In genomic region chr2:207330912-207331311, GRCh38 we compare ENCODE assay signal across 9 cellular contexts.
A peak's percentile ranks its signal among the peaks of the same experiment; 100 is the strongest.
DNase-seq lines count a peak whose midpoint lies in the region; ATAC-seq, FAIRE-seq and TF ChIP-seq lines count a peak whose summit lies in the region.
"Had no signal": no experiment of that assay in that cellular context is flagged by ENCODE, and none has a peak within 500 bp of the region (broad histone marks: within the 10 kb centered on the region; RNA-seq: fewer than 3 reads in every experiment).

No MANE protein-coding gene starts in this region.

- H4K20me1 ChIP-seq in SK-N-SH (ENCODE audit: insufficient read depth) = no peaks in the 10 kb centered on the region

- no peaks in the 10 kb centered on the region for H3K27me3 ChIP-seq in SK-N-SH (ENCODE audit: insufficient read depth)
- H3K27me3 ChIP-seq: heart right ventricle had no signal

- peak overlapping the region; percentile 65 for H3K9ac ChIP-seq in SK-N-SH

- ATAC-seq in A549 = peak; percentile 68 to 81
- ATAC-seq in GM18861 (IDR thresholded peaks at IDR 0.05; ENCODE audit: unreplicated experiment) = peak; percentile 64
- ATAC-seq in HG03025 (IDR thresholded peaks at IDR 0.05; ENCODE audit: low FRiP score, unreplicated experiment) = peak; percentile 47
- ATAC-seq in GM19324 (IDR thresholded peaks at IDR 0.05; ENCODE audit: low FRiP score, unreplicated experiment) = no peak

- H3K36me3 ChIP-seq in SK-N-SH (replicated peaks in 1 of 2; ENCODE audit: control insufficient read depth in 1 of 2, insufficient read depth in 2 of 2, low read length in 1 of 2) = no peaks in the 10 kb centered on the region
- H3K36me3 ChIP-seq: heart right ventricle had no signal

- TF ChIP-seq RAD21 in A549 (conservative IDR thresholded peaks at IDR 0.05 in 1 of 2, IDR thresholded peaks at IDR 0.05 in 1 of 2) = peak in 1 of 2 experiments; percentile 49; a peak in 2 of 5 replicates
- peak; percentile 12; the same call in 1 of the 2 replicates for TF ChIP-seq RAD21 in SK-N-SH (IDR thresholded peaks at IDR 0.05; ENCODE audit: low read length)

- WGBS in A549 (ENCODE audit: missing lambda C conversion rate) = 31% methylated on average over 7 of the region's 7 CpGs
- WGBS in SK-N-SH (ENCODE audit: low lambda C conversion rate) = 40% methylated on average over 7 of the region's 7 CpGs

- TF ChIP-seq CTCF in A549 (IDR thresholded peaks at IDR 0.05) = no peak
- no peak for TF ChIP-seq CTCF in SK-N-SH (IDR thresholded peaks at IDR 0.05)
- no peak for TF ChIP-seq CTCF in epithelial cell of proximal tubule (conservative IDR thresholded peaks at IDR 0.05; ENCODE audit: low read depth, low read length)

- H3K9me3 ChIP-seq in A549 (no peaks in the 10 kb centered on the region), SK-N-SH (no peaks in the 10 kb centered on the region)
- H3K9me3 ChIP-seq: heart right ventricle had no signal

- H3K4me2 ChIP-seq in A549 = peak overlapping the region; percentile 63
- peak overlapping the region; percentile 55 for H3K4me2 ChIP-seq in SK-N-SH

- H3K9me2 ChIP-seq in SK-N-SH = no peaks in the 10 kb centered on the region

- peak; percentile 25 to 89 for DNase-seq in A549 (ENCODE audit: low read depth in 1 of 2, low spot score in 1 of 2)
- DNase-seq in SK-N-SH = no peak
- peak; percentile 91 for DNase-seq in epithelial cell of proximal tubule (ENCODE audit: low read depth)
- DNase-seq in stimulated activated CD4-positive, alpha-beta T cell treated with anti-CD3 and anti-CD28 coated beads, Interleukin-4, amount 100 ng/mL, for 48 hours (ENCODE audit: low read depth in 2 of 2) = peak; percentile 40 to 60
- DNase-seq in NCI-H510A (lab: John Stamatoyannopoulos, UW) = no peak
- DNase-seq: heart right ventricle had no signal

- H2AFZ ChIP-seq in SK-N-SH (ENCODE audit: low read depth) = peak overlapping the region; percentile 80; the same call in 1 of the 2 replicates

- no peak for TF ChIP-seq POLR2A in A549 (IDR thresholded peaks at IDR 0.05; ENCODE audit: low read length)

- peak overlapping the region; percentile 81 to 84 for H3K27ac ChIP-seq in A549
- peak overlapping the region; percentile 78 to 99 for H3K27ac ChIP-seq in SK-N-SH (ENCODE audit: low read depth in 2 of 2, low read length in 1 of 2)

- FAIRE-seq in A549 (lab: Jason Lieb, UNC) = peak; percentile 63

- peaks cover 70% of the 10 kb centered on the region for H3K4me1 ChIP-seq in A549
- peaks cover 20 to 39% of the 10 kb centered on the region in 2 experiments; a peak in 3 of 4 replicates for H3K4me1 ChIP-seq in SK-N-SH (ENCODE audit: control insufficient read depth in 1 of 2, insufficient read depth in 2 of 2, low read depth in 1 of 2, low read length in 1 of 2)

- POLR2A ChIA-PET in A549 (lab: Yijun Ruan, JAX) = interaction anchor here (0.6 to 1.2 kb wide), 7 partner anchors 11 to 168 kb away, joined by 3 to 15 read pairs (median 3); partner anchors contain the start of gene KLF7
- POLR2A ChIA-PET in SK-N-SH (lab: Yijun Ruan, JAX) = interaction anchor here (1.8 kb wide), 1 partner anchor 164 kb away, joined by 7 read pairs; the partner anchor contains the start of gene KLF7

- no peaks in the 10 kb centered on the region for H3K79me2 ChIP-seq in SK-N-SH (ENCODE audit: insufficient read depth)

- TF ChIP-seq EP300 in A549 (IDR thresholded peaks at IDR 0.05) (peak; percentile 58 to 67; a peak in 2 of 5 replicates), SK-N-SH (IDR thresholded peaks at IDR 0.05; ENCODE audit: borderline replicate concordance in 1 of 2, low read depth in 1 of 2, low read length in 1 of 2) (peak; percentile 35 to 58; a peak in 2 of 4 replicates)

- H3K4me3 ChIP-seq in A549 (no peak overlapping the region), SK-N-SH (ENCODE audit: low read depth in 2 of 2, low read length in 1 of 2) (no peak overlapping the region), epithelial cell of proximal tubule (ENCODE audit: low read depth, low read length) (no peak overlapping the region)
- H3K4me3 ChIP-seq: heart right ventricle had no signal

- peaks cover 39% of the 10 kb centered on the region for H3F3A ChIP-seq in SK-N-SH (replicated peaks; ENCODE audit: insufficient read depth)

- CTCF ChIA-PET in A549 (lab: Yijun Ruan, JAX) (no interaction called here), SK-N-SH (lab: Yijun Ruan, JAX) (interaction anchor here (0.7 kb wide), 1 partner anchor 10 kb away, joined by 3 read pairs; no protein-coding TSS in a partner anchor)

TF ChIP-seq in A549, 52 proteins besides CTCF, POLR2A, EP300 and RAD21 (continues in another document):
- TF ChIP-seq MAZ (IDR thresholded peaks at IDR 0.05; ENCODE audit: borderline replicate concordance, low read depth, low read length) = no peak
- no peak for TF ChIP-seq HOXB13 (CRISPR knock-in tag; IDR thresholded peaks at IDR 0.05; ENCODE audit: low read depth)
- TF ChIP-seq HOXB5 (CRISPR knock-in tag; IDR thresholded peaks at IDR 0.05) = no peak
- no peak for TF ChIP-seq CHD2 (IDR thresholded peaks at IDR 0.05; ENCODE audit: low read length, partially characterized antibody)
- peak; percentile 50 for TF ChIP-seq SMC3 (IDR thresholded peaks at IDR 0.05)
- no peak for TF ChIP-seq ATOH8 (CRISPR knock-in tag; IDR thresholded peaks at IDR 0.05; ENCODE audit: low read depth)
- TF ChIP-seq REST (IDR thresholded peaks at IDR 0.05) = no peak

TF ChIP-seq in SK-N-SH, 30 proteins besides CTCF, POLR2A, EP300 and RAD21 (continues in another document):
- 0 out of 2 replicates have a peak, but pooled peaks have one; percentile 26 for TF ChIP-seq REST (IDR thresholded peaks at IDR 0.05; ENCODE audit: low read depth, low read length)
- no peak for TF ChIP-seq SMC3 (IDR thresholded peaks at IDR 0.05; ENCODE audit: low read depth, low read length)
- TF ChIP-seq FOXM1 (IDR thresholded peaks at IDR 0.05; ENCODE audit: low read depth) = no peak; the same call in 1 of the 2 replicates
- no peak for TF ChIP-seq IRF3 (IDR thresholded peaks at IDR 0.05; ENCODE audit: low read depth, low read length)
- TF ChIP-seq TAF1 (IDR thresholded peaks at IDR 0.05; ENCODE audit: borderline replicate concordance, low read depth, low read length) = peak; percentile 29; the same call in 1 of the 2 replicates
- no peak for TF ChIP-seq RFX5 (IDR thresholded peaks at IDR 0.05; ENCODE audit: low read length)
- no peak; the same call in 1 of the 2 replicates for TF ChIP-seq ZBTB33 (IDR thresholded peaks at IDR 0.05; ENCODE audit: borderline replicate concordance, low read depth)
- TF ChIP-seq JUND (IDR thresholded peaks at IDR 0.05) = peak; percentile 67
- TF ChIP-seq USF1 (IDR thresholded peaks at IDR 0.05; ENCODE audit: borderline replicate concordance, low read depth) = no peak
- TF ChIP-seq ELF1 (IDR thresholded peaks at IDR 0.05) = no peak

Comparison
In these comparisons a context has a peak if more than half of its experiments do, and no peak if none do; other contexts are left out.
1. DNase-seq: peak in A549 (2 of 2), epithelial cell of proximal tubule (single experiment) and stimulated activated CD4-positive, alpha-beta T cell treated with anti-CD3 and anti-CD28 coated beads, Interleukin-4, amount 100 ng/mL, for 48 hours (2 of 2); none in SK-N-SH (single experiment) and NCI-H510A (single experiment).
2. Of the 12 proteins assayed by ChIP-seq in both A549 and SK-N-SH: peak only in A549: SMC3 and USF2; only in SK-N-SH: PBX3 and REST; in both: EP300, FOSL2 and MAX; in neither: 4; mixed calls (peak in some experiments, not most) for 1.